27 cellular contexts compared by ENCODE assay signal in genomic region chr2:170147576-170147975, GRCh38. TPM values are rescaled to one million over a fixed set of nuclear protein-coding genes. Genes with fewer than 3 reads are reported as not detected.
"Had no signal": no experiment of that assay in that cellular context is flagged by ENCODE, and none has a peak within 500 bp of the region (broad histone marks: within the 10 kb centered on the region; RNA-seq: fewer than 3 reads in every experiment).

No MANE protein-coding gene starts in this region.

- FAIRE-seq: colon had no signal

- DNase-seq: effector CD8-positive, alpha-beta T cell; endodermal cell; erythroblast; heart left ventricle; left cardiac atrium; left lung; naive thymus-derived CD8-positive, alpha-beta T cell; nephron progenitor cell; nucleus accumbens; ovary; posterior cingulate gyrus; psoas muscle; right cardiac atrium; sigmoid colon; spleen; stimulated activated CD4-positive, alpha-beta T cell treated with anti-CD3 and anti-CD28 coated beads, Interleukin-4, amount 100 ng/mL, for 4 hours; stimulated activated naive CD8-positive, alpha-beta T cell treated with anti-CD3 and anti-CD28 coated beads, Interleukin-15, Interleukin-2, amounts not matched to agents 100 U/mL and 50 U/mL, for 24 hours; substantia nigra; testis; tibial artery had no signal

- H3K36me3 ChIP-seq: gastroesophageal sphincter, heart left ventricle, left lung, ovary, sigmoid colon, spleen, tibial artery had no signal

- H3K4me3 ChIP-seq: gastroesophageal sphincter, heart left ventricle, hepatocyte, left lung, ovary, psoas muscle, sigmoid colon, spleen, testis, tibial artery had no signal

- H3K4me1 ChIP-seq: heart left ventricle, left lung, psoas muscle, tibial artery had no signal

- H3K9me3 ChIP-seq: gastroesophageal sphincter, heart left ventricle, left lung, ovary, psoas muscle, sigmoid colon, spleen, testis, tibial artery had no signal

- H2AFZ ChIP-seq: hepatocyte had no signal

- H3K79me2 ChIP-seq: hepatocyte had no signal

- H3K27ac ChIP-seq: gastroesophageal sphincter, heart left ventricle, hepatocyte, left lung, ovary, psoas muscle, sigmoid colon, spleen, testis, tibial artery had no signal

- ATAC-seq: gastroesophageal sphincter; heart left ventricle; left cardiac atrium; left lung; naive thymus-derived CD8-positive, alpha-beta T cell; psoas muscle; right cardiac atrium; stimulated activated memory B cell treated with anti-CD40 and anti-IgM and Interleukin-4, amounts not matched to agents 10 μg/mL and 1 μg/mL and 100 μg/mL, for 72 hours; stimulated activated naive CD8-positive, alpha-beta T cell treated with anti-CD3 and anti-CD28 coated beads, Interleukin-15, Interleukin-2, amounts not matched to agents 100 U/mL and 50 U/mL, for 24 hours had no signal

- H3K27me3 ChIP-seq: gastroesophageal sphincter, heart left ventricle, hepatocyte, left lung, ovary, sigmoid colon, spleen, testis, tibial artery had no signal

- H3K4me2 ChIP-seq: hepatocyte had no signal

RNA-seq across cellular contexts. Expression of gene MYO3B, which starts 30.4 kb away (rescaled TPM):
- total RNA-seq: gastroesophageal sphincter; left cardiac atrium; lung microvascular endothelial cell; mesenteric fat pad; myocyte; naive thymus-derived CD8-positive, alpha-beta T cell; right cardiac atrium; sigmoid colon had no signal
- polyA plus RNA-seq: heart left ventricle; naive thymus-derived CD8-positive, alpha-beta T cell; psoas muscle; right cardiac atrium had no signal
